In the genomic region with DNA sequence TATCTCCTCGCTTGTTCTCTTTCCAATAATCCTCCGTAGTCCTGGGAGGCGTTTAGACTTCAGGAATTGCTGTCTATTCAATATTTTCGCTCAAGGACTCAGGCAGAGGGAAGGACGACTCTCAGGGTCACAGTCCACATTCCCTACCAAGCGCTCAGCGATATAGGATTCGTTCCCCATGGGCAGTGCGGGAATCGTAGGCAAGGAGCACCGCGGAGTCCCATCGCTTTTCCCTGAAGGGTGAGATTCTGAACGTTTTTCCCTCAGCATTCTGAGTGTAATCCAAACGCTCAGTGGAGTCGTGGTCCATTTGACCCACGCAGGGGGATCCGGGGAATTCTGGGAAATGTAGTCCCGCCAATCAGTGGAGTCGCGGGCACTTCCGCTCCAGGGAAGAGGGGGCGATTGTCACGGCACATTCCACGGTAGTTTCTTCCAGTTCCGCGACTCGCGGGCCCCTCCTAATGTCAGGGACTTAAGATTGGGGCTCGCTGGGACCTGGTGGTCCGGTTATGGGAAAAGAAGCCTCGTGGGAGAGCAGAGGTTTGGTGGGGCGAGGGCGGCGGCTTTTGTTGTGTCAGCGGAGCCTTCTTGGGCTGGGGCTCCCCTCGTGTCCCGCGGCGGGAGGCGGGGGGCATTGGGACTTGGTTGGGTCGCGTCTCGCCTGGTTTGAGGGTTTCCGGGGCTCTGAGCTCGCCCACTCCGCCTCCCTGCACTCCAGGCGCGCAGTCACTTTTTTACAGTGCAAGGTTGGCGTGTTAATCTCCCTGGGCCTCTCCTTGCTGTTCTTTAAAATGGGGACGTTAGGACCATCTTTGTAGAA, we compare ENCODE assay signal across 8 cellular contexts. TPM values are rescaled to one million over a fixed set of nuclear protein-coding genes. Genes with fewer than 3 reads are reported as not detected.
DNase-seq lines count a peak whose midpoint lies in the region; ATAC-seq, FAIRE-seq and TF ChIP-seq lines count a peak whose summit lies in the region.

Gene ZNF234, plus strand, starts transcription at position 364 of the 823 bp plus-strand sequence. CDS start 3,079 bp downstream, outside the sequence.

- H3K4me3 Mint-ChIP-seq in natural killer cell, result peak within 1 kb of the TSS; percentile 95
- H3K4me3 Mint-ChIP-seq in stimulated activated memory B cell treated with anti-CD40 and anti-IgM and Interleukin-4, amounts not matched to agents 10 μg/mL and 1 μg/mL and 100 μg/mL, for 72 hours, result peak within 1 kb of the TSS; percentile 97

- intact Hi-C loops in natural killer cell (cut with micrococcal nuclease), result loop anchor here (1.0 kb wide), 1 partner anchor 359 kb away; the partner anchor contains the start of gene ZNF180

- peaks cover 7 to 14% of the 10 kb centered on the region in 2 donors for H3K27me3 Mint-ChIP-seq in natural killer cell (ENCODE audit: low read depth in 2 of 2)
- H3K27me3 Mint-ChIP-seq in stimulated activated memory B cell treated with anti-CD40 and anti-IgM and Interleukin-4, amounts not matched to agents 10 μg/mL and 1 μg/mL and 100 μg/mL, for 72 hours, result no peaks in the 10 kb centered on the region

- DNase-seq in AG20443 (ENCODE audit: low spot score), result peak; percentile 95
- DNase-seq in GM19240 (ENCODE audit: insufficient read length, low spot score), result peak; percentile 55
- peak; percentile 88 for DNase-seq in HTR-8/SVneo (ENCODE audit: insufficient read length, low spot score)
- peak; percentile 67 for DNase-seq in RPMI8226
- peak; percentile 54 for DNase-seq in activated T-helper 9 cell treated with anti-CD3 and anti-CD28 coated beads, Interleukin-2, amount 50 U/mL, for 16 hours (ENCODE audit: low read depth)
- peak; percentile 84 for DNase-seq in fibroblast of peridontal ligament (ENCODE audit: extremely low read depth)
- DNase-seq in natural killer cell, result peak; percentile 34

- ATAC-seq in natural killer cell, result peak; percentile 71 to 89 (median 86)
- peak; percentile 90 for ATAC-seq in stimulated activated memory B cell treated with anti-CD40 and anti-IgM and Interleukin-4, amounts not matched to agents 10 μg/mL and 1 μg/mL and 100 μg/mL, for 72 hours

- peaks cover 20 to 23% of the 10 kb centered on the region in 2 donors for H3K4me1 Mint-ChIP-seq in natural killer cell
- peaks cover 15% of the 10 kb centered on the region for H3K4me1 Mint-ChIP-seq in stimulated activated memory B cell treated with anti-CD40 and anti-IgM and Interleukin-4, amounts not matched to agents 10 μg/mL and 1 μg/mL and 100 μg/mL, for 72 hours

- TF ChIP-seq CTCF in natural killer cell (IDR thresholded peaks at IDR 0.05), result no peak

- H3K9me3 Mint-ChIP-seq in natural killer cell, result peaks cover 2% of the 10 kb centered on the region in 2 donors
- H3K9me3 Mint-ChIP-seq in stimulated activated memory B cell treated with anti-CD40 and anti-IgM and Interleukin-4, amounts not matched to agents 10 μg/mL and 1 μg/mL and 100 μg/mL, for 72 hours, result peaks cover 3% of the 10 kb centered on the region

- peak within 1 kb of the TSS; percentile 83 to 88 for H3K27ac Mint-ChIP-seq in natural killer cell
- H3K27ac Mint-ChIP-seq in stimulated activated memory B cell treated with anti-CD40 and anti-IgM and Interleukin-4, amounts not matched to agents 10 μg/mL and 1 μg/mL and 100 μg/mL, for 72 hours, result peak within 1 kb of the TSS; percentile 91

- peak; percentile 76 for FAIRE-seq in HTR-8/SVneo (lab: Jason Lieb, UNC)

- H3K36me3 Mint-ChIP-seq in natural killer cell, result peaks cover 5% of the 10 kb centered on the region
- peaks cover 28% of the 10 kb centered on the region for H3K36me3 Mint-ChIP-seq in stimulated activated memory B cell treated with anti-CD40 and anti-IgM and Interleukin-4, amounts not matched to agents 10 μg/mL and 1 μg/mL and 100 μg/mL, for 72 hours

RNA-seq across cellular contexts. Expression of gene ZNF234, which starts in this region (rescaled TPM):
- total RNA-seq in natural killer cell, result 1 to 10 TPM; 3.9 to 7.5 (median 5.5) TPM

Comparison
In these comparisons a context has a peak if more than half of its experiments do, and no peak if none do; other contexts are left out.
1. Peak in every context shown above with its lines: DNase-seq and ATAC-seq.
2. DNase-seq: peak in every context shown above with its lines; median percentile 95 in AG20443; 88 in HTR-8/SVneo; 84 in fibroblast of peridontal ligament; 67 in RPMI8226; 55 in GM19240; 54 in activated T-helper 9 cell treated with anti-CD3 and anti-CD28 coated beads, Interleukin-2, amount 50 U/mL, for 16 hours; 34 in natural killer cell.